8 cellular contexts compared by ENCODE assay signal in genomic region chr20:21521596-21522478, GRCh38. TPM values are rescaled to one million over a fixed set of nuclear protein-coding genes. Genes with fewer than 3 reads are reported as not detected.
DNase-seq lines count a peak whose midpoint lies in the region; ATAC-seq, FAIRE-seq and TF ChIP-seq lines count a peak whose summit lies in the region.
"Had no signal": no experiment of that assay in that cellular context is flagged by ENCODE, and none has a peak within 500 bp of the region (broad histone marks: within the 10 kb centered on the region; RNA-seq: fewer than 3 reads in every experiment).

No MANE protein-coding gene starts in this region.

- H2BK120ac ChIP-seq in H1 (replicated peaks; ENCODE audit: low read depth, low read length): no peak overlapping the region
- no peak overlapping the region for H2BK120ac ChIP-seq in neuronal stem cell (ENCODE audit: low read depth, low read length)

- DNase-seq in GM20000 (ENCODE audit: low spot score): peak; percentile 32
- DNase-seq in NCI-H1105 (lab: John Stamatoyannopoulos, UW): peak; percentile 58
- peak in 1 of 2 experiments; percentile 85 for DNase-seq in H1 (ENCODE audit: low read depth in 1 of 2, low spot score in 2 of 2)
- DNase-seq in neuronal stem cell (ENCODE audit: low spot score): no peak
- no peak for DNase-seq in NCI-H2029 (lab: John Stamatoyannopoulos, UW)
- DNase-seq in NCI-H2107 (lab: John Stamatoyannopoulos, UW): no peak

- peak overlapping the region; percentile 87 to 94 for H3K4me2 ChIP-seq in H1 (ENCODE audit: insufficient read depth in 1 of 2, low read depth in 2 of 2, low read length in 2 of 2)
- H3K4me2 ChIP-seq in neuronal stem cell (ENCODE audit: insufficient read depth, low read length, poor library complexity, severe bottlenecking): peak overlapping the region; percentile 60

- H3K4me3 Mint-ChIP-seq in stimulated activated memory B cell treated with anti-CD40 and anti-IgM and Interleukin-4, amounts not matched to agents 10 μg/mL and 1 μg/mL and 100 μg/mL, for 72 hours: no peak overlapping the region

- TF ChIP-seq RAD21 in H1 (IDR thresholded peaks at IDR 0.05 in 1 of 2, conservative IDR thresholded peaks at IDR 0.05 in 1 of 2; ENCODE audit: low read depth in 2 of 2, low read length in 2 of 2): no peak

- H2BK20ac ChIP-seq in H1 (ENCODE audit: low read length): no peak overlapping the region; the same call in 1 of the 2 replicates

- H3K27ac Mint-ChIP-seq in stimulated activated memory B cell treated with anti-CD40 and anti-IgM and Interleukin-4, amounts not matched to agents 10 μg/mL and 1 μg/mL and 100 μg/mL, for 72 hours: no peak overlapping the region

- no peak overlapping the region; the same call in 1 of the 2 replicates for H2AFZ ChIP-seq in H1 (ENCODE audit: low read length)
- peak overlapping the region; percentile 77 for H2AFZ ChIP-seq in neuronal stem cell (ENCODE audit: low read length)

- no peaks in the 10 kb centered on the region for H3K36me3 Mint-ChIP-seq in stimulated activated memory B cell treated with anti-CD40 and anti-IgM and Interleukin-4, amounts not matched to agents 10 μg/mL and 1 μg/mL and 100 μg/mL, for 72 hours

- H3K36me3 ChIP-seq in H1 (ENCODE audit: control insufficient read depth in 2 of 4, insufficient read depth in 4 of 4, low read length in 3 of 4) (peaks cover 0 to 6% (median 0%) of the 10 kb centered on the region in 4 experiments; a peak in 1 of 8 replicates), neuronal stem cell (replicated peaks in 1 of 2; ENCODE audit: control insufficient read depth in 2 of 2, insufficient read depth in 2 of 2, low read length in 2 of 2) (no peaks in the 10 kb centered on the region)

- H3K27ac ChIP-seq in H1 (ENCODE audit: low read depth, low read length) (no peak overlapping the region), neuronal stem cell (replicated peaks; ENCODE audit: low read length) (no peak overlapping the region)

- H3K79me1 ChIP-seq in H1 (ENCODE audit: low read depth, low read length) (no peaks in the 10 kb centered on the region), neuronal stem cell (ENCODE audit: low read depth, low read length) (no peaks in the 10 kb centered on the region)

- no peaks in the 10 kb centered on the region for H3K79me2 ChIP-seq in H1 (ENCODE audit: control insufficient read depth in 1 of 2, insufficient read depth in 2 of 2, low read length in 2 of 2)

- no peak for ATAC-seq in stimulated activated memory B cell treated with anti-CD40 and anti-IgM and Interleukin-4, amounts not matched to agents 10 μg/mL and 1 μg/mL and 100 μg/mL, for 72 hours

- H2BK12ac ChIP-seq in H1 (ENCODE audit: low read depth, low read length): no peak overlapping the region; the same call in 1 of the 2 replicates
- H2BK12ac ChIP-seq in neuronal stem cell (ENCODE audit: low read length): peak overlapping the region; percentile 5

- TF ChIP-seq POLR2A in H1 (IDR thresholded peaks at IDR 0.05; ENCODE audit: control extremely low read depth in 1 of 2, low read depth in 2 of 2, low read length in 2 of 2): no peak

- peaks cover 88 to 96% (median 94%) of the 10 kb centered on the region in 4 experiments for H3K27me3 ChIP-seq in H1 (replicated peaks in 1 of 4; ENCODE audit: control insufficient read depth in 3 of 4, extremely low read depth in 1 of 4, insufficient read depth in 3 of 4, low read length in 3 of 4)
- peaks cover 66 to 98% (median 94%) of the 10 kb centered on the region in 3 experiments for H3K27me3 ChIP-seq in neuronal stem cell (ENCODE audit: control insufficient read depth in 3 of 3, insufficient read depth in 3 of 3, low read depth in 1 of 3, low read length in 3 of 3)

- H4K20me1 ChIP-seq in H1 (replicated peaks in 1 of 2; ENCODE audit: control insufficient read depth in 1 of 2, insufficient read depth in 2 of 2, low read length in 2 of 2): peaks cover 15 to 16% of the 10 kb centered on the region in 2 experiments

- H3K9ac ChIP-seq in H1 (replicated peaks in 1 of 4; ENCODE audit: extremely low read depth in 1 of 4, low read depth in 3 of 4, low read length in 3 of 4): no peak overlapping the region
- H3K9ac ChIP-seq in neuronal stem cell (ENCODE audit: low read depth, low read length, poor library complexity): no peak overlapping the region

- H3K9me3 ChIP-seq in H1 (ENCODE audit: insufficient read depth in 2 of 2, low read depth in 1 of 2, low read length in 1 of 2) (no peaks in the 10 kb centered on the region), neuronal stem cell (replicated peaks in 1 of 2; ENCODE audit: control insufficient read depth in 2 of 2, insufficient read depth in 1 of 2, low read depth in 1 of 2, low read length in 2 of 2) (peaks cover 0 to 5% of the 10 kb centered on the region in 2 donors)

- peaks cover 19 to 47% (median 31%) of the 10 kb centered on the region in 4 experiments for H3K4me1 ChIP-seq in H1 (replicated peaks in 1 of 4; ENCODE audit: control insufficient read depth in 3 of 4, insufficient read depth in 4 of 4, low read length in 3 of 4)
- peaks cover 0 to 9% of the 10 kb centered on the region in 2 donors for H3K4me1 ChIP-seq in neuronal stem cell (ENCODE audit: control insufficient read depth in 2 of 2, insufficient read depth in 1 of 2, low read depth in 1 of 2, low read length in 2 of 2)

- no peak overlapping the region for H4K5ac ChIP-seq in H1 (ENCODE audit: insufficient read length, low read depth, low read length)

- WGBS in H1 (ENCODE audit: extremely low coverage in 1 of 2, insufficient coverage in 1 of 2, insufficient read length in 1 of 2, insufficient replicate concordance in 2 of 2, low coverage in 1 of 2, low lambda C conversion rate in 2 of 2, missing lambda C conversion rate in 1 of 2), 2 experiments: 1% methylated on average over 87 of the region's 104 CpGs; no CpG with 5 or more reads in 1 of the 2 experiments
- no CpG with 5 or more reads among the region's 104 CpGs for WGBS in neuronal stem cell (ENCODE audit: extremely low coverage in 2 of 2, insufficient read length in 2 of 2, insufficient replicate concordance in 1 of 2), 2 donors

- H2BK5ac ChIP-seq in H1 (ENCODE audit: low read depth, low read length): no peak overlapping the region
- H2BK5ac ChIP-seq in neuronal stem cell (ENCODE audit: low read length): peak overlapping the region; percentile 44

- TF ChIP-seq EP300 in H1 (IDR thresholded peaks at IDR 0.05; ENCODE audit: borderline replicate concordance in 1 of 2, low read depth in 2 of 2, low read length in 2 of 2): no peak

- H3K14ac ChIP-seq in H1 (ENCODE audit: insufficient read length): no peak overlapping the region
- H3K14ac ChIP-seq in neuronal stem cell (ENCODE audit: low read length): peak overlapping the region; percentile 14

- H3K4ac ChIP-seq in H1 (replicated peaks; ENCODE audit: insufficient read length, low read depth, low read length) (no peak overlapping the region), neuronal stem cell (ENCODE audit: low read length) (no peak overlapping the region)

- H3K4me1 Mint-ChIP-seq in stimulated activated memory B cell treated with anti-CD40 and anti-IgM and Interleukin-4, amounts not matched to agents 10 μg/mL and 1 μg/mL and 100 μg/mL, for 72 hours: peaks cover 15% of the 10 kb centered on the region

- H3K23ac ChIP-seq in H1 (ENCODE audit: insufficient read length) (no peak overlapping the region), neuronal stem cell (ENCODE audit: low read depth, low read length, poor library complexity) (peak overlapping the region; percentile 46)

- no peak overlapping the region for H3K56ac ChIP-seq in H1 (replicated peaks; ENCODE audit: insufficient read length, low read depth, low read length)

- TF ChIP-seq CTCF in GM20000 (IDR thresholded peaks at IDR 0.05; ENCODE audit: extremely low read depth, missing control alignments) (no peak), H1 (IDR thresholded peaks at IDR 0.05; ENCODE audit: control extremely low read depth in 1 of 3, insufficient read depth in 1 of 3, low read depth in 1 of 3, low read length in 3 of 3) (no peak)

- H2AK5ac ChIP-seq in H1 (ENCODE audit: low read depth, low read length) (no peak overlapping the region), neuronal stem cell (ENCODE audit: low read depth, low read length) (peak overlapping the region; percentile 9)

- H3K27me3 Mint-ChIP-seq in stimulated activated memory B cell treated with anti-CD40 and anti-IgM and Interleukin-4, amounts not matched to agents 10 μg/mL and 1 μg/mL and 100 μg/mL, for 72 hours: peaks cover 92% of the 10 kb centered on the region

- H3K23me2 ChIP-seq in H1 (ENCODE audit: low read depth, low read length): peaks cover 17% of the 10 kb centered on the region; the same call in 1 of the 2 replicates

- POLR2A ChIA-PET in H1 (lab: Charles Lee; ENCODE audit: partially characterized antibody): interaction anchor here (1.4 to 1.5 kb wide), 3 partner anchors 11 to 180 kb away, joined by 3 to 4 read pairs (median 3); no protein-coding TSS in a partner anchor

- no peak overlapping the region for H3K18ac ChIP-seq in H1 (ENCODE audit: extremely low read depth, low read length)
- H3K18ac ChIP-seq in neuronal stem cell (ENCODE audit: low read length): peak overlapping the region; percentile 66

- H4K91ac ChIP-seq in H1 (replicated peaks; ENCODE audit: insufficient read length, low read length): no peak overlapping the region
- no peak overlapping the region for H4K91ac ChIP-seq in neuronal stem cell (ENCODE audit: low read depth, low read length, poor library complexity)

- FAIRE-seq in H1 (lab: Jason Lieb, UNC): no peak

- H3K4me3 ChIP-seq in H1 (ENCODE audit: extremely low read depth in 1 of 4, insufficient read depth in 2 of 4, low read depth in 3 of 4, low read length in 4 of 4) (peak overlapping the region; percentile 32 to 59 (median 34)), neuronal stem cell (ENCODE audit: low read length in 2 of 2) (peak overlapping the region in 1 of 2 donors; percentile 68)

- CTCF ChIA-PET in H1 (lab: Charles Lee; ENCODE audit: partially characterized antibody): interaction anchor here (0.6 to 12.5 kb wide), 11 partner anchors 8 to 684 kb away, joined by 3 to 79 read pairs (median 6); no protein-coding TSS in a partner anchor

- H3K9me3 Mint-ChIP-seq in stimulated activated memory B cell treated with anti-CD40 and anti-IgM and Interleukin-4, amounts not matched to agents 10 μg/mL and 1 μg/mL and 100 μg/mL, for 72 hours: no peaks in the 10 kb centered on the region

- H4K8ac ChIP-seq in H1 (ENCODE audit: extremely low read depth, insufficient read depth, low read length): peak overlapping the region; percentile 83
- no peak overlapping the region for H4K8ac ChIP-seq in neuronal stem cell (ENCODE audit: low read depth, low read length)

- H2BK15ac ChIP-seq in H1 (ENCODE audit: low read length): no peak overlapping the region
- peak overlapping the region; percentile 12 for H2BK15ac ChIP-seq in neuronal stem cell (ENCODE audit: low read length)

RNA-seq across cellular contexts. Expression of gene NKX2-2, which starts 8.0 kb away (rescaled TPM):
- not detected in 2 replicates for total RNA-seq in H1 (2021; fragmentation: NEBNext Ultra II Directional; extraction: Animal tissue kit (Norgen Biotek cat#: 25700))
- not detected in 2 replicates for polyA plus RNA-seq in H1 (2011; rRNA removed)
- polyA plus RNA-seq in H1 (2011; cell fraction: cytosol; rRNA removed): not detected
- not detected for polyA plus RNA-seq in H1 (2011; cell fraction: nucleus; rRNA removed)
- not detected in 4 replicates for polyA plus RNA-seq in H1 (2012, experiment 1 of 2)
- polyA plus RNA-seq in H1 (2012, experiment 2 of 2): not detected
- 0.06 TPM for polyA plus RNA-seq in H1 (2013, experiment 1 of 2)
- polyA plus RNA-seq in H1 (2013, experiment 2 of 2): not detected
- not detected in 2 replicates for polyA minus RNA-seq in H1 (2011; rRNA and poly(A)+ RNA removed)
- polyA minus RNA-seq in H1 (2011; cell fraction: cytosol; rRNA and poly(A)+ RNA removed): not detected
- polyA minus RNA-seq in H1 (2011; cell fraction: nucleus; rRNA and poly(A)+ RNA removed): not detected
- polyA plus RNA-seq in neuronal stem cell (2013, experiment 1 of 2): not detected
- polyA plus RNA-seq in neuronal stem cell (2013, experiment 2 of 2): not detected
- total RNA-seq: subcutaneous adipose tissue had no signal

Comparison
In these comparisons a context has a peak if more than half of its experiments do, and no peak if none do; other contexts are left out.
1. DNase-seq: peak in GM20000 (single experiment) and NCI-H1105 (single experiment); none in neuronal stem cell (single experiment), NCI-H2029 (single experiment) and NCI-H2107 (single experiment).